ENCODE assay signal across 14 cellular contexts in genomic region chr6:121443953-121444590, GRCh38. TPM values are rescaled to one million over a fixed set of nuclear protein-coding genes. Genes with fewer than 3 reads are reported as not detected.
DNase-seq lines count a peak whose midpoint lies in the region; ATAC-seq and TF ChIP-seq lines count a peak whose summit lies in the region.
"Had no signal": no experiment of that assay in that cellular context is flagged by ENCODE, and none has a peak within 500 bp of the region (broad histone marks: within the 10 kb centered on the region; RNA-seq: fewer than 3 reads in every experiment).

No MANE protein-coding gene starts in this region.

- H3K27ac ChIP-seq in ACC112 (ENCODE audit: low read depth, low read length) (peak overlapping the region; percentile 65), coronary artery (peak overlapping the region; percentile 44 to 45), mesenchymal stem cell (ENCODE audit: low read length, poor library complexity, severe bottlenecking) (peak overlapping the region; percentile 26)

- H4K91ac ChIP-seq in mesenchymal stem cell (ENCODE audit: low read length) = peak overlapping the region; percentile 21

- H2BK120ac ChIP-seq in mesenchymal stem cell (ENCODE audit: low read depth, low read length) = no peak overlapping the region

- H3K79me2 ChIP-seq in ACC112 (ENCODE audit: control insufficient read depth, insufficient read depth, low read length, unreplicated experiment) = peaks cover 89% of the 10 kb centered on the region

- peak overlapping the region; percentile 17 for H2AFZ ChIP-seq in ACC112 (ENCODE audit: low read length, unreplicated experiment)
- H2AFZ ChIP-seq in mesenchymal stem cell (ENCODE audit: low read depth, low read length) = no peak overlapping the region

- ATAC-seq in left lobe of liver (no peak), HG03039 (IDR thresholded peaks at IDR 0.05; ENCODE audit: unreplicated experiment) (no peak)
- ATAC-seq: natural killer cell treated with Interleukin-12 subunit alpha and Interleukin-12 subunit beta and Interleukin-15 and Interleukin-18, amount 100 ng/mL, for 72 hours; stimulated activated naive CD8-positive, alpha-beta T cell treated with anti-CD3 and anti-CD28 coated beads, Interleukin-15, Interleukin-2, amounts not matched to agents 100 U/mL and 50 U/mL, for 24 hours had no signal

- no peaks in the 10 kb centered on the region for H3K27me3 ChIP-seq in ACC112 (ENCODE audit: insufficient read depth, low read length)
- H3K27me3 ChIP-seq in mesenchymal stem cell (ENCODE audit: control insufficient read depth in 1 of 2, insufficient read depth in 1 of 2, low read length in 2 of 2) = no peaks in the 10 kb centered on the region

- H3K9me3 ChIP-seq in mesenchymal stem cell (ENCODE audit: control insufficient read depth, low read length) = no peaks in the 10 kb centered on the region

- H3K14ac ChIP-seq in mesenchymal stem cell (ENCODE audit: low read length in 2 of 2) = no peak overlapping the region

- peaks cover 9% of the 10 kb centered on the region for H3K79me1 ChIP-seq in mesenchymal stem cell (replicated peaks; ENCODE audit: low read length, poor library complexity, severe bottlenecking)

- H3K4me3 ChIP-seq in ACC112 (ENCODE audit: low read depth, low read length) (peak overlapping the region; percentile 51), coronary artery (peak overlapping the region; percentile 0), mesenchymal stem cell (ENCODE audit: insufficient read depth in 1 of 2, low read depth in 1 of 2, low read length in 2 of 2) (no peak overlapping the region)

- no peak overlapping the region for H3K4me2 ChIP-seq in mesenchymal stem cell (ENCODE audit: low read length, poor library complexity, severe bottlenecking)

- no peak overlapping the region for H2BK12ac ChIP-seq in mesenchymal stem cell (ENCODE audit: low read length in 2 of 2)

- H3K9ac ChIP-seq in mesenchymal stem cell (ENCODE audit: low read length) = peak overlapping the region; percentile 17

- H2BK15ac ChIP-seq in mesenchymal stem cell (ENCODE audit: low read depth, poor library complexity, severe bottlenecking) = no peak overlapping the region

- H3K36me3 ChIP-seq in ACC112 (ENCODE audit: insufficient read depth, low read length) (peaks cover 19% of the 10 kb centered on the region), mesenchymal stem cell (ENCODE audit: control insufficient read depth in 1 of 2, insufficient read depth in 2 of 2, low read depth in 1 of 2, low read length in 2 of 2) (peaks cover 12 to 76% of the 10 kb centered on the region in 2 experiments)

- no peak overlapping the region for H2BK5ac ChIP-seq in mesenchymal stem cell (ENCODE audit: low read depth, low read length, poor library complexity, severe bottlenecking)

- H3K4me1 ChIP-seq in ACC112 (ENCODE audit: control insufficient read depth, insufficient read depth, low read length, unreplicated experiment) (peaks cover 44% of the 10 kb centered on the region), mesenchymal stem cell (ENCODE audit: control insufficient read depth, insufficient read depth, low read depth, low read length) (peaks cover 5% of the 10 kb centered on the region)

- peak overlapping the region in 1 of 2 experiments; percentile 26 for H3K4ac ChIP-seq in mesenchymal stem cell (ENCODE audit: low read depth in 1 of 2, low read length in 2 of 2)

- no peak overlapping the region for H3K18ac ChIP-seq in mesenchymal stem cell (ENCODE audit: low read depth in 1 of 2, low read length in 2 of 2)

- 94% methylated on average over 3 of the region's 3 CpGs for WGBS in mesenchymal stem cell

- no peak overlapping the region for H4K8ac ChIP-seq in mesenchymal stem cell (ENCODE audit: low read length)

- peak; percentile 22 for DNase-seq in LHCN-M2 (ENCODE audit: low read depth)
- no peak for DNase-seq in coronary artery (ENCODE audit: low spot score)
- no peak for DNase-seq in mesenchymal stem cell
- no peak for DNase-seq in left lobe of liver (ENCODE audit: low spot score)
- DNase-seq in nucleus accumbens (lab: John Stamatoyannopoulos, UW) = no peak
- DNase-seq in DMS79 treated with DMSO at 0.1 percent for 48 hours (lab: John Stamatoyannopoulos, UW) = no peak
- DNase-seq: activated CD4-positive, alpha-beta T cell treated with anti-CD3 and anti-CD28 coated beads, Interleukin-2, amount 10 ng/mL, durations not matched to agents 24 days and 14 days; effector CD8-positive, alpha-beta T cell; GDM1; NCI-H526; stimulated activated naive CD8-positive, alpha-beta T cell treated with anti-CD3 and anti-CD28 coated beads, Interleukin-15, Interleukin-2, amounts not matched to agents 100 U/mL and 50 U/mL, for 24 hours had no signal

- no peak overlapping the region for H3K23ac ChIP-seq in mesenchymal stem cell (ENCODE audit: low read length in 2 of 2)

- no peak overlapping the region for H2AK5ac ChIP-seq in mesenchymal stem cell (ENCODE audit: low read length, severe bottlenecking)

- TF ChIP-seq CTCF in coronary artery (IDR thresholded peaks at IDR 0.05) = no peak

RNA-seq across cellular contexts. Expression of gene GJA1, which starts 8.6 kb away (rescaled TPM):
- 8.3 and 9.0 TPM in 2 replicates for total RNA-seq in LHCN-M2 (2014; rRNA removed)
- 3.9 TPM for polyA plus RNA-seq in LHCN-M2 (2012)
- polyA plus RNA-seq in mesenchymal stem cell (2013, experiment 1 of 2) = 475 TPM
- polyA plus RNA-seq in mesenchymal stem cell (2013, experiment 2 of 2) = 492 TPM
- total RNA-seq in left lobe of liver = 2.1 TPM
- total RNA-seq: activated CD4-positive, alpha-beta T cell treated with anti-CD3 and anti-CD28 coated beads, Interleukin-2, amount 10 ng/mL, durations not matched to agents 24 days and 14 days; natural killer cell treated with Interleukin-12 subunit alpha and Interleukin-12 subunit beta and Interleukin-15 and Interleukin-18, amount 100 ng/mL, for 72 hours had no signal

Comparison
In these comparisons a context has a peak if more than half of its experiments do, and no peak if none do; other contexts are left out.
1. H3K4me3 ChIP-seq: peak in ACC112 (single experiment) and coronary artery (single experiment); none in mesenchymal stem cell (0 of 2).
2. Peak in every context shown above with its lines, with median percentiles within 50 percentile points of each other: H3K27ac ChIP-seq.